In genomic region chr16:31507929-31508705, GRCh38 we compare ENCODE assay signal across 1 cellular context.
A peak's percentile ranks its signal among the peaks of the same experiment; 100 is the strongest.
TF ChIP-seq lines count a peak whose summit lies in the region.

TSS of gene RUSF1 (minus strand) at chr16:31508391. CDS start at chr16:31508373, 18 bp downstream.

TF ChIP-seq in H1, 55 proteins besides CTCF, POLR2A, EP300 and RAD21:
- peak; percentile 94 for TF ChIP-seq TAF1 (IDR thresholded peaks at IDR 0.05; ENCODE audit: low read depth, low read length)
- TF ChIP-seq E2F6 (IDR thresholded peaks at IDR 0.05) = no peak
- no peak for TF ChIP-seq JUN (IDR thresholded peaks at IDR 0.05; ENCODE audit: low read depth, low read length)
- TF ChIP-seq SP1 (IDR thresholded peaks at IDR 0.05; ENCODE audit: low read depth, low read length) = no peak
- peak; percentile 68 for TF ChIP-seq KDM4A (IDR thresholded peaks at IDR 0.05; ENCODE audit: low read depth, low read length, severe bottlenecking)
- 0 out of 2 replicates have a peak, but pooled peaks have one; percentile 25 for TF ChIP-seq GTF2F1 (IDR thresholded peaks at IDR 0.05; ENCODE audit: borderline replicate concordance, low read depth, low read length)
- peak; percentile 86 for TF ChIP-seq YY1 (IDR thresholded peaks at IDR 0.05; ENCODE audit: low read depth, low read length)
- TF ChIP-seq POU5F1 (IDR thresholded peaks at IDR 0.05; ENCODE audit: low read depth, low read length) = no peak
- peak; percentile 81 for TF ChIP-seq PHF8 (conservative IDR thresholded peaks at IDR 0.05; ENCODE audit: low read depth, low read length)
- peak; percentile 88 for TF ChIP-seq TBP (IDR thresholded peaks at IDR 0.05; ENCODE audit: low read depth, low read length)
- TF ChIP-seq POLR2AphosphoS5 (IDR thresholded peaks at IDR 0.05; ENCODE audit: low read depth, low read length) = peak; percentile 70
- TF ChIP-seq SUZ12 (IDR thresholded peaks at IDR 0.05; ENCODE audit: low read length) = no peak
- no peak for TF ChIP-seq ATF3 (IDR thresholded peaks at IDR 0.05; ENCODE audit: insufficient read depth, low read depth, low read length)
- TF ChIP-seq CHD2 (IDR thresholded peaks at IDR 0.05; ENCODE audit: low read length) = no peak
- no peak for TF ChIP-seq NRF1 (IDR thresholded peaks at IDR 0.05; ENCODE audit: low read depth, low read length)
- no peak for TF ChIP-seq HDAC2 (IDR thresholded peaks at IDR 0.05; ENCODE audit: borderline replicate concordance in 1 of 2, low read depth in 2 of 2, low read length in 2 of 2)
- no peak for TF ChIP-seq CEBPB (IDR thresholded peaks at IDR 0.05; ENCODE audit: low read depth, low read length)
- TF ChIP-seq TEAD4 (IDR thresholded peaks at IDR 0.05; ENCODE audit: low read depth, low read length) = no peak
- TF ChIP-seq SRF (IDR thresholded peaks at IDR 0.05; ENCODE audit: low read depth, low read length) = no peak
- no peak for TF ChIP-seq SP4 (IDR thresholded peaks at IDR 0.05; ENCODE audit: low read length)
- TF ChIP-seq KDM5A (IDR thresholded peaks at IDR 0.05; ENCODE audit: low read length) = no peak
- TF ChIP-seq RNF2 (IDR thresholded peaks at IDR 0.05; ENCODE audit: borderline replicate concordance, low read depth, low read length, missing control alignments, poor library complexity, severe bottlenecking) = no peak
- TF ChIP-seq RXRA (IDR thresholded peaks at IDR 0.05; ENCODE audit: insufficient read depth, low read depth, low read length) = no peak
- TF ChIP-seq SIX5 (IDR thresholded peaks at IDR 0.05; ENCODE audit: low read depth, low read length) = no peak
- no peak for TF ChIP-seq CHD1 (IDR thresholded peaks at IDR 0.05; ENCODE audit: low read depth, low read length)
- TF ChIP-seq MAX (IDR thresholded peaks at IDR 0.05) = peak; percentile 60
- TF ChIP-seq SIN3A (conservative IDR thresholded peaks at IDR 0.05 in 1 of 2, IDR thresholded peaks at IDR 0.05 in 1 of 2; ENCODE audit: low read depth in 1 of 2, low read length in 2 of 2) = peak; percentile 51 to 72; a peak in 2 of 4 replicates
- TF ChIP-seq TAF7 (optimal IDR thresholded peaks at IDR 0.05; ENCODE audit: borderline replicate concordance, low read depth, low read length) = peak; percentile 91
- peak; percentile 60; the same call in 1 of the 2 replicates for TF ChIP-seq CREB1 (IDR thresholded peaks at IDR 0.05)
- TF ChIP-seq BRCA1 (IDR thresholded peaks at IDR 0.05; ENCODE audit: low read depth, low read length) = no peak
- no peak for TF ChIP-seq BACH1 (IDR thresholded peaks at IDR 0.05; ENCODE audit: low read length)
- TF ChIP-seq CHD7 (IDR thresholded peaks at IDR 0.05; ENCODE audit: insufficient replicate concordance, low read length) = no peak
- no peak for TF ChIP-seq EGR1 (IDR thresholded peaks at IDR 0.05; ENCODE audit: borderline replicate concordance, low read depth, low read length)
- TF ChIP-seq EZH2 (IDR thresholded peaks at IDR 0.05; ENCODE audit: low read depth, low read length, severe bottlenecking) = no peak
- TF ChIP-seq NANOG (IDR thresholded peaks at IDR 0.05; ENCODE audit: insufficient read depth, low read depth, low read length, poor library complexity, severe bottlenecking) = no peak
- TF ChIP-seq CBX8 (IDR thresholded peaks at IDR 0.05; ENCODE audit: borderline replicate concordance, low read depth, low read length) = no peak
- no peak for TF ChIP-seq USF2 (IDR thresholded peaks at IDR 0.05; ENCODE audit: low read length)
- TF ChIP-seq RBBP5 (IDR thresholded peaks at IDR 0.05; ENCODE audit: borderline replicate concordance, low read depth, low read length) = peak; percentile 74
- TF ChIP-seq ASH2L (IDR thresholded peaks at IDR 0.05; ENCODE audit: low read length) = peak; percentile 87
- no peak for TF ChIP-seq CBX5 (IDR thresholded peaks at IDR 0.05; ENCODE audit: low read depth, low read length)
